ENCODE assay signal across 1 cellular context in the genomic region with DNA sequence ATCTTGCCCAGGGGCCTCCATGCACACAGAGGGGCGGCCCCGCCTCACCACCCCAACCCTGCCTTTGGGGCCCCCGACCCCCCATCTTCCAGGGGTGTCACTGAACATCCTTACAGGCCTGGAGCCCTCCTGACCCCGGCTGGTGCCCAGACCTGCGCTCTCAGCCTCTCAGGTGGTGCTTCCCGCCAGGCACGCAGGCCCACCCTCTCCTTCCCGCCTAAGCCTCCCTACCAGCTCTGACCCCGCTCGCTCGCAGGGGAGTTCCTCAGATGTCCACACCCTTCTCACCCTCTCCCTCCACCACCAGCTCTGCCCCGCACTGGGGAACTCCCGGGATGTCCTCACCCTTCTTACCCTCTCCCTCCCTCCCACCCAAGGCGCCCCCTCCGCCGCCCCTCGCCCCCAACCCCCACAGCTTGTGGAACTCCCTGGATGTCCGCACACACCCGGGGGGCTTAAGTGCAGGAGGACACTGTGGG.
TF ChIP-seq lines count a peak whose summit lies in the region.

No MANE protein-coding gene starts in this region.

TF ChIP-seq in H1, 55 proteins besides CTCF, POLR2A, EP300 and RAD21:
- no peak for TF ChIP-seq RXRA (IDR thresholded peaks at IDR 0.05; ENCODE audit: insufficient read depth, low read depth, low read length)
- no peak for TF ChIP-seq RBBP5 (IDR thresholded peaks at IDR 0.05; ENCODE audit: borderline replicate concordance, low read depth, low read length)
- no peak for TF ChIP-seq SP2 (IDR thresholded peaks at IDR 0.05; ENCODE audit: low read length)
- 0 out of 2 replicates have a peak, but pooled peaks have one; percentile 26 for TF ChIP-seq EGR1 (IDR thresholded peaks at IDR 0.05; ENCODE audit: borderline replicate concordance, low read depth, low read length)
- TF ChIP-seq SIRT6 (IDR thresholded peaks at IDR 0.05; ENCODE audit: low read length) = no peak
